ENCODE assay signal across 9 cellular contexts in the genomic region with DNA sequence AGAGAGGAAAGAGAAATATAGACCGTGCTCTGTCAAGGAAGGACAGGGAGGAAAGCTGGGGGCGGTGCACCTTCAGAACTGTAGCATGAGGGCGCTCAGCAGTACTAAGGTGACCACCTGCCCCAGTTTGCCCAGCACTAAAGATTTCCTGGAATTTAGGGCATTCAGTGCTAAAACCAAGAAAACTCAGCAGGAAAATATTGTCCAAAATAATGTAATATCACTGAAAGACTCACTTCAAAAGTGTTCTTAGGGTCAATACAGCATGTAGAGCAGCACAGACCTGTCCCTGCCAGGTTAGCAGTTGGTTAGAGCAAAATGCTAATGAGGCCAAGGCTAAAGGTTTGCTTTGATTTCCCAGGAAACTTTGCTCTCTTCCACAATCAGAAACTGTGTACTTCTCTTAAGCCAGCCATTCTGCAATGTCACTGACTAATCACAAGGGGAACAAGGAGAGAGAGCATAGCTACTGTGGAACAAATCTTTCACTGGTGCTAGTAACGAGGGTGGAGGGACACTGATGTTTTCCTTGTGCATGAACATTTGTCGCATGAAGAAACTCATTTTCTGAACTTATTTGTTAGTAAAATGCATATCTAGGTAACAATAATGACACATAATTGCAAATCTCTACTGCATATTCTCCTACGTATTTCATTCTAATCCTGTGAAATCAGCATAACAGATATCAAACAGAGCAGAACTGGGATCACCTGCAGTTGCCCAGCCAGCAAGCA. TPM values are rescaled to one million over a fixed set of nuclear protein-coding genes. Genes with fewer than 3 reads are reported as not detected.
DNase-seq lines count a peak whose midpoint lies in the region; ATAC-seq, FAIRE-seq and TF ChIP-seq lines count a peak whose summit lies in the region.
"Had no signal": no experiment of that assay in that cellular context is flagged by ENCODE, and none has a peak within 500 bp of the region (broad histone marks: within the 10 kb centered on the region; RNA-seq: fewer than 3 reads in every experiment).

No MANE protein-coding gene starts in this region.

- no peak overlapping the region for H3K9ac ChIP-seq in astrocyte (ENCODE audit: low read length)
- H3K9ac ChIP-seq in kidney (ENCODE audit: low read length in 2 of 2) = peak overlapping the region in 1 of 2 donors; percentile 94
- H3K9ac ChIP-seq in stomach smooth muscle (ENCODE audit: low read length in 2 of 2) = no peak overlapping the region

- no peaks in the 10 kb centered on the region for H3K36me3 Mint-ChIP-seq in astrocyte (ENCODE audit: low read depth, unreplicated experiment)
- no peaks in the 10 kb centered on the region for H3K36me3 Mint-ChIP-seq in CD14-positive monocyte

- H3K4me1 Mint-ChIP-seq in astrocyte (ENCODE audit: low read depth, unreplicated experiment) (peaks cover 43% of the 10 kb centered on the region), CD14-positive monocyte (no peaks in the 10 kb centered on the region)

- ATAC-seq in HG03354 (IDR thresholded peaks at IDR 0.05; ENCODE audit: poor library complexity, severe bottlenecking, unreplicated experiment) (peak; percentile 32), HG02759 (IDR thresholded peaks at IDR 0.05; ENCODE audit: unreplicated experiment) (no peak)

- H3K9me3 Mint-ChIP-seq in astrocyte (ENCODE audit: unreplicated experiment) (no peaks in the 10 kb centered on the region), CD14-positive monocyte (peaks cover 0 to 4% (median 0%) of the 10 kb centered on the region in 7 donors)

- no peaks in the 10 kb centered on the region for H3K27me3 Mint-ChIP-seq in astrocyte (ENCODE audit: low read depth, unreplicated experiment)
- peaks cover 0 to 5% (median 2%) of the 10 kb centered on the region in 3 donors for H3K27me3 Mint-ChIP-seq in CD14-positive monocyte (ENCODE audit: low read depth in 3 of 3)

- H3K79me2 ChIP-seq in astrocyte (ENCODE audit: insufficient read depth, low read length) = no peaks in the 10 kb centered on the region

- no peak overlapping the region for H3K4me3 ChIP-seq in astrocyte (ENCODE audit: insufficient read depth, low read depth, low read length)
- peak overlapping the region; percentile 86 to 87 for H3K4me3 ChIP-seq in kidney (ENCODE audit: low read length in 2 of 2)
- peak overlapping the region in 1 of 2 donors; percentile 23 for H3K4me3 ChIP-seq in stomach smooth muscle (ENCODE audit: low read length in 2 of 2)

- H3K9me3 ChIP-seq in astrocyte (ENCODE audit: insufficient read depth, low read depth, low read length) (no peaks in the 10 kb centered on the region), kidney (ENCODE audit: control insufficient read depth in 1 of 2, low read length in 2 of 2) (no peaks in the 10 kb centered on the region), stomach smooth muscle (ENCODE audit: control insufficient read depth in 2 of 2, low read length in 2 of 2) (no peaks in the 10 kb centered on the region)

- H3K4me3 Mint-ChIP-seq in astrocyte (ENCODE audit: unreplicated experiment) (no peak overlapping the region), CD14-positive monocyte (no peak overlapping the region)

- H4K20me1 ChIP-seq in astrocyte (ENCODE audit: insufficient read depth, low read length) = no peaks in the 10 kb centered on the region

- FAIRE-seq in astrocyte (lab: Jason Lieb, UNC) = peak; percentile 13
- FAIRE-seq in kidney (lab: Jason Lieb, UNC) = peak; percentile 58

- H3K36me3 ChIP-seq in astrocyte (ENCODE audit: insufficient read depth, low read length) = no peaks in the 10 kb centered on the region
- H3K36me3 ChIP-seq in kidney (ENCODE audit: control insufficient read depth in 1 of 2, insufficient read depth in 2 of 2, low read length in 2 of 2) = no peaks in the 10 kb centered on the region
- H3K36me3 ChIP-seq in stomach smooth muscle (ENCODE audit: control insufficient read depth in 2 of 2, insufficient read depth in 2 of 2, low read length in 2 of 2) = no peaks in the 10 kb centered on the region

- H3K4me2 ChIP-seq in astrocyte (ENCODE audit: low read length) = peak overlapping the region; percentile 22

- peaks cover 13% of the 10 kb centered on the region for H3K4me1 ChIP-seq in astrocyte (ENCODE audit: insufficient read depth, low read length)
- H3K4me1 ChIP-seq in kidney (ENCODE audit: control insufficient read depth in 1 of 2, insufficient read depth in 1 of 2, low read depth in 1 of 2, low read length in 2 of 2) = peaks cover 22 to 28% of the 10 kb centered on the region in 2 donors
- peaks cover 13% of the 10 kb centered on the region for H3K4me1 ChIP-seq in stomach smooth muscle (ENCODE audit: control insufficient read depth, insufficient read depth, low read length)

- H3K27me3 ChIP-seq in astrocyte (ENCODE audit: insufficient read depth, low read length) (no peaks in the 10 kb centered on the region), stomach smooth muscle (ENCODE audit: control insufficient read depth in 1 of 2, insufficient read depth in 2 of 2, low read length in 2 of 2) (no peaks in the 10 kb centered on the region)

- H3K27ac ChIP-seq in astrocyte (ENCODE audit: low read depth, low read length) (no peak overlapping the region), kidney (ENCODE audit: low read depth in 2 of 2, low read length in 2 of 2) (peak overlapping the region; percentile 89 to 94), stomach smooth muscle (ENCODE audit: low read length) (peak overlapping the region; percentile 18)

- no peak overlapping the region for H2AFZ ChIP-seq in astrocyte (ENCODE audit: low read depth, low read length)

- no peak for DNase-seq in astrocyte (ENCODE audit: low read depth)
- no peak for DNase-seq in kidney
- no peak for DNase-seq in stimulated activated CD4-positive, alpha-beta T cell treated with anti-CD3 and anti-CD28 coated beads, Interleukin-15, amount 100 ng/mL, for 24 hours
- DNase-seq in CD14-positive monocyte (ENCODE audit: low spot score) = no peak
- DNase-seq: activated effector memory CD4-positive, alpha-beta T cell treated with anti-CD3 and anti-CD28 coated beads, Interleukin-2, amount 50 U/mL, for 16 hours; NCI-H345 had no signal

- TF ChIP-seq CTCF in astrocyte (IDR thresholded peaks at IDR 0.05; ENCODE audit: insufficient read depth, low read depth, low read length) (no peak), kidney (IDR thresholded peaks at IDR 0.05; ENCODE audit: borderline replicate concordance, extremely low read depth, insufficient read depth) (peak; percentile 22), CD14-positive monocyte (IDR thresholded peaks at IDR 0.05) (no peak)

- intact Hi-C loops in kidney (cut with DNase I) (no loop called here), CD14-positive monocyte (cut with micrococcal nuclease) (no loop called here)

- H3K27ac Mint-ChIP-seq in astrocyte (ENCODE audit: unreplicated experiment) = peak overlapping the region; percentile 50
- H3K27ac Mint-ChIP-seq in CD14-positive monocyte = no peak overlapping the region

RNA-seq across cellular contexts. Expression of gene GRAMD2B, which starts 53.0 kb away (rescaled TPM):
- total RNA-seq in astrocyte = 29.1 and 34.4 TPM in 2 replicates
- total RNA-seq in kidney = 38.5 TPM
- 18.4 TPM for polyA plus RNA-seq in kidney (ENCODE audit: insufficient read depth, low read depth, low replicate concordance)
- 1 to 10 TPM; 1.1 to 1.2 TPM for polyA plus RNA-seq in CD14-positive monocyte
